15 cellular contexts compared by ENCODE assay signal in genomic region chr2:111167238-111168162, GRCh38. TPM values are rescaled to one million over a fixed set of nuclear protein-coding genes. Genes with fewer than 3 reads are reported as not detected.
DNase-seq lines count a peak whose midpoint lies in the region; ATAC-seq, FAIRE-seq and TF ChIP-seq lines count a peak whose summit lies in the region.
"Had no signal": no experiment of that assay in that cellular context is flagged by ENCODE, and none has a peak within 500 bp of the region (broad histone marks: within the 10 kb centered on the region; RNA-seq: fewer than 3 reads in every experiment).

No MANE protein-coding gene starts in this region.

- WGBS in H1 (ENCODE audit: extremely low coverage in 1 of 2, insufficient coverage in 1 of 2, insufficient read length in 1 of 2, insufficient replicate concordance in 2 of 2, low coverage in 1 of 2, low lambda C conversion rate in 2 of 2, missing lambda C conversion rate in 1 of 2), 2 experiments, result 92% methylated on average over 10 of the region's 10 CpGs; no CpG with 5 or more reads in 1 of the 2 experiments

- no peak overlapping the region for H3K14ac ChIP-seq in H1 (ENCODE audit: insufficient read length)

- peaks cover under 1 to 2% of the 10 kb centered on the region in 2 experiments for H4K20me1 ChIP-seq in H1 (replicated peaks in 1 of 2; ENCODE audit: control insufficient read depth in 1 of 2, insufficient read depth in 2 of 2, low read length in 2 of 2)

- no peaks in the 10 kb centered on the region for H3K36me3 ChIP-seq in MG63
- H3K36me3 ChIP-seq in H1 (ENCODE audit: control insufficient read depth in 2 of 4, insufficient read depth in 4 of 4, low read length in 3 of 4), result peaks cover 0 to 23% (median 5%) of the 10 kb centered on the region in 4 experiments; a peak in 3 of 8 replicates

- no peak for TF ChIP-seq EP300 in H1 (IDR thresholded peaks at IDR 0.05; ENCODE audit: borderline replicate concordance in 1 of 2, low read depth in 2 of 2, low read length in 2 of 2)

- H3K79me1 ChIP-seq in H1 (ENCODE audit: low read depth, low read length), result peaks cover 2% of the 10 kb centered on the region; the same call in 1 of the 2 replicates

- peaks cover 24 to 45% of the 10 kb centered on the region in 2 donors for H3K4me1 Mint-ChIP-seq in stimulated activated naive B cell treated with anti-CD40 and anti-IgM and Interleukin-4, amounts not matched to agents 10 μg/mL and 1 μg/mL and 100 μg/mL, for 72 hours

- no peak overlapping the region for H2BK20ac ChIP-seq in H1 (ENCODE audit: low read length)

- peak overlapping the region; percentile 47 for H3K27ac Mint-ChIP-seq in stimulated activated naive B cell treated with anti-CD40 and anti-IgM and Interleukin-4, amounts not matched to agents 10 μg/mL and 1 μg/mL and 100 μg/mL, for 72 hours

- peaks cover 23 to 36% of the 10 kb centered on the region in 2 donors for H3K36me3 Mint-ChIP-seq in stimulated activated naive B cell treated with anti-CD40 and anti-IgM and Interleukin-4, amounts not matched to agents 10 μg/mL and 1 μg/mL and 100 μg/mL, for 72 hours

- H4K5ac ChIP-seq in H1 (ENCODE audit: insufficient read length, low read depth, low read length), result no peak overlapping the region

- H3K9me3 ChIP-seq in MG63 (no peaks in the 10 kb centered on the region), H1 (ENCODE audit: insufficient read depth in 2 of 2, low read depth in 1 of 2, low read length in 1 of 2) (no peaks in the 10 kb centered on the region)
- H3K9me3 ChIP-seq: neutrophil, upper lobe of right lung had no signal

- TF ChIP-seq CTCF in H1 (IDR thresholded peaks at IDR 0.05; ENCODE audit: control extremely low read depth in 1 of 3, insufficient read depth in 1 of 3, low read depth in 1 of 3, low read length in 3 of 3), result no peak

- H3K4me3 ChIP-seq in MG63 (no peak overlapping the region), H1 (ENCODE audit: extremely low read depth in 1 of 4, insufficient read depth in 2 of 4, low read depth in 3 of 4, low read length in 4 of 4) (no peak overlapping the region)
- H3K4me3 ChIP-seq: upper lobe of right lung had no signal

- peak; percentile 56 for DNase-seq in activated CD8-positive, alpha-beta memory T cell treated with anti-CD3 and anti-CD28 coated beads for 24 hours
- no peak for DNase-seq in activated CD8-positive, alpha-beta memory T cell treated with anti-CD3 and anti-CD28 coated beads, Interleukin-2, amount 50 U/mL, for 48 hours
- DNase-seq in MG63 (peak; percentile 13), H1 (ENCODE audit: low read depth in 1 of 2, low spot score in 2 of 2) (no peak), iPS-NIHi11 (ENCODE audit: low spot score) (no peak)
- no peak for DNase-seq in stimulated activated naive B cell treated with anti-CD40 and anti-IgM and Interleukin-4, amounts not matched to agents 10 μg/mL and 1 μg/mL and 100 μg/mL, for 72 hours
- DNase-seq: NCI-H1092 treated with DMSO at 0.1 percent for 48 hours; stimulated activated naive CD4-positive, alpha-beta T cell; upper lobe of right lung had no signal

- ATAC-seq in stimulated activated naive B cell treated with anti-CD40 and anti-IgM and Interleukin-4, amounts not matched to agents 10 μg/mL and 1 μg/mL and 100 μg/mL, for 72 hours (replicated peaks), result peak; percentile 24
- no peak for ATAC-seq in GM21825 (IDR thresholded peaks at IDR 0.05; ENCODE audit: unreplicated experiment)
- ATAC-seq in HG02763 (IDR thresholded peaks at IDR 0.05; ENCODE audit: unreplicated experiment), result no peak

- H2BK5ac ChIP-seq in H1 (ENCODE audit: low read depth, low read length), result no peak overlapping the region

- no peak overlapping the region for H3K23ac ChIP-seq in H1 (ENCODE audit: insufficient read length)

- no peak overlapping the region for H3K56ac ChIP-seq in H1 (replicated peaks; ENCODE audit: insufficient read length, low read depth, low read length)

- peaks cover 0 to 5% of the 10 kb centered on the region in 2 donors for H3K27me3 Mint-ChIP-seq in stimulated activated naive B cell treated with anti-CD40 and anti-IgM and Interleukin-4, amounts not matched to agents 10 μg/mL and 1 μg/mL and 100 μg/mL, for 72 hours

- H3K27me3 ChIP-seq in MG63, result no peaks in the 10 kb centered on the region
- no peaks in the 10 kb centered on the region for H3K27me3 ChIP-seq in H1 (replicated peaks in 1 of 4; ENCODE audit: control insufficient read depth in 3 of 4, extremely low read depth in 1 of 4, insufficient read depth in 3 of 4, low read length in 3 of 4)
- H3K27me3 ChIP-seq: upper lobe of right lung had no signal

- H4K8ac ChIP-seq in H1 (ENCODE audit: extremely low read depth, insufficient read depth, low read length), result no peak overlapping the region

- H3K27ac ChIP-seq in H1 (ENCODE audit: low read depth, low read length), result no peak overlapping the region
- H3K27ac ChIP-seq: neutrophil, upper lobe of right lung had no signal

- POLR2A ChIA-PET in H1 (lab: Charles Lee; ENCODE audit: partially characterized antibody), result interaction anchor here (1.6 to 2.6 kb wide), 2 partner anchors 12 to 47 kb away, joined by 4 to 7 read pairs; partner anchors contain the start of gene BCL2L11

- H3K79me2 ChIP-seq in H1 (ENCODE audit: control insufficient read depth in 1 of 2, insufficient read depth in 2 of 2, low read length in 2 of 2), result no peaks in the 10 kb centered on the region

- no peak for FAIRE-seq in H1 (lab: Jason Lieb, UNC)
- FAIRE-seq: frontal cortex, G401.6 had no signal

- H4K91ac ChIP-seq in H1 (replicated peaks; ENCODE audit: insufficient read length, low read length), result no peak overlapping the region

- no peak overlapping the region for H3K4me3 Mint-ChIP-seq in stimulated activated naive B cell treated with anti-CD40 and anti-IgM and Interleukin-4, amounts not matched to agents 10 μg/mL and 1 μg/mL and 100 μg/mL, for 72 hours
- H3K4me3 Mint-ChIP-seq: activated T-cell treated with anti-CD3 and anti-CD28 coated beads, Interleukin-2, amount 50 U/mL, for 4 hours had no signal

- peaks cover 5 to 21% (median 9%) of the 10 kb centered on the region in 4 experiments for H3K4me1 ChIP-seq in H1 (replicated peaks in 1 of 4; ENCODE audit: control insufficient read depth in 3 of 4, insufficient read depth in 4 of 4, low read length in 3 of 4)

- H3K18ac ChIP-seq in H1 (ENCODE audit: extremely low read depth, low read length), result no peak overlapping the region

- H3K23me2 ChIP-seq in H1 (ENCODE audit: low read depth, low read length), result no peaks in the 10 kb centered on the region

- no peak overlapping the region for H2AK5ac ChIP-seq in H1 (ENCODE audit: low read depth, low read length)

- no peak overlapping the region for H3K4ac ChIP-seq in H1 (replicated peaks; ENCODE audit: insufficient read length, low read depth, low read length)

- TF ChIP-seq RAD21 in H1 (IDR thresholded peaks at IDR 0.05 in 1 of 2, conservative IDR thresholded peaks at IDR 0.05 in 1 of 2; ENCODE audit: low read depth in 2 of 2, low read length in 2 of 2), result no peak

- no peak overlapping the region for H2AFZ ChIP-seq in H1 (ENCODE audit: low read length)

- no peak overlapping the region for H2BK15ac ChIP-seq in H1 (ENCODE audit: low read length)

- H3K9me3 Mint-ChIP-seq in stimulated activated naive B cell treated with anti-CD40 and anti-IgM and Interleukin-4, amounts not matched to agents 10 μg/mL and 1 μg/mL and 100 μg/mL, for 72 hours, result no peaks in the 10 kb centered on the region
- H3K9me3 Mint-ChIP-seq: activated T-cell treated with anti-CD3 and anti-CD28 coated beads, Interleukin-2, amount 50 U/mL, for 4 hours had no signal

- H3K4me2 ChIP-seq in H1 (ENCODE audit: insufficient read depth in 1 of 2, low read depth in 2 of 2, low read length in 2 of 2), result no peak overlapping the region

- no peak overlapping the region for H2BK120ac ChIP-seq in H1 (replicated peaks; ENCODE audit: low read depth, low read length)

- no peak for TF ChIP-seq POLR2A in H1 (IDR thresholded peaks at IDR 0.05; ENCODE audit: control extremely low read depth in 1 of 2, low read depth in 2 of 2, low read length in 2 of 2)

- CTCF ChIA-PET in H1 (lab: Charles Lee; ENCODE audit: partially characterized antibody), result interaction anchor here (0.6 to 1.1 kb wide), 3 partner anchors 9 to 53 kb away, joined by 3 read pairs; no protein-coding TSS in a partner anchor

- H2BK12ac ChIP-seq in H1 (ENCODE audit: low read depth, low read length), result no peak overlapping the region

- no peak overlapping the region for H3K9ac ChIP-seq in H1 (replicated peaks in 1 of 4; ENCODE audit: extremely low read depth in 1 of 4, low read depth in 3 of 4, low read length in 3 of 4)

TF ChIP-seq in H1, 55 proteins besides CTCF, POLR2A, EP300 and RAD21:
- TF ChIP-seq BACH1 (IDR thresholded peaks at IDR 0.05; ENCODE audit: low read length) (no peak), POLR2AphosphoS5 (IDR thresholded peaks at IDR 0.05; ENCODE audit: low read depth, low read length) (peak; percentile 45; the same call in 1 of the 2 replicates), SUZ12 (IDR thresholded peaks at IDR 0.05; ENCODE audit: low read length) (no peak)

RNA-seq across cellular contexts. Expression of gene BCL2L11, which starts 46.8 kb away (rescaled TPM):
- total RNA-seq in MG63 (2014; rRNA removed; shearing (Covaris generic); ENCODE audit: low replicate concordance), result 1.1 and 1.8 TPM in 2 replicates
- total RNA-seq in H1 (2021; fragmentation: NEBNext Ultra II Directional; extraction: Animal tissue kit (Norgen Biotek cat#: 25700)), result 17.9 and 22.9 TPM in 2 replicates
- 7.5 and 8.8 TPM in 2 replicates for polyA plus RNA-seq in H1 (2011; rRNA removed)
- 6.2 TPM for polyA plus RNA-seq in H1 (2011; cell fraction: cytosol; rRNA removed)
- 15.6 TPM for polyA plus RNA-seq in H1 (2011; cell fraction: nucleus; rRNA removed)
- polyA plus RNA-seq in H1 (2012, experiment 1 of 2), result 9.7 to 11.6 TPM (median 10.4 TPM) in 4 replicates
- 3.2 TPM for polyA plus RNA-seq in H1 (2012, experiment 2 of 2)
- 7.2 TPM for polyA plus RNA-seq in H1 (2013, experiment 1 of 2)
- 9.4 TPM for polyA plus RNA-seq in H1 (2013, experiment 2 of 2)
- 10.5 and 11.0 TPM in 2 replicates for polyA minus RNA-seq in H1 (2011; rRNA and poly(A)+ RNA removed)
- polyA minus RNA-seq in H1 (2011; cell fraction: cytosol; rRNA and poly(A)+ RNA removed), result 8.6 TPM
- polyA minus RNA-seq in H1 (2011; cell fraction: nucleus; rRNA and poly(A)+ RNA removed), result 38.6 TPM

Comparison
In these comparisons a context has a peak if more than half of its experiments do, and no peak if none do; other contexts are left out.
1. DNase-seq: peak in activated CD8-positive, alpha-beta memory T cell treated with anti-CD3 and anti-CD28 coated beads for 24 hours (single experiment) and MG63 (single experiment); none in activated CD8-positive, alpha-beta memory T cell treated with anti-CD3 and anti-CD28 coated beads, Interleukin-2, amount 50 U/mL, for 48 hours (single experiment), H1 (0 of 2), stimulated activated naive B cell treated with anti-CD40 and anti-IgM and Interleukin-4, amounts not matched to agents 10 μg/mL and 1 μg/mL and 100 μg/mL, for 72 hours (single experiment) and iPS-NIHi11 (single experiment).
2. ATAC-seq: peak in stimulated activated naive B cell treated with anti-CD40 and anti-IgM and Interleukin-4, amounts not matched to agents 10 μg/mL and 1 μg/mL and 100 μg/mL, for 72 hours (2 of 2); none in GM21825 (single experiment) and HG02763 (single experiment).